In genomic region chrX:6660567-6661252, GRCh38 we compare ENCODE assay signal across 25 cellular contexts.
"Had no signal": no experiment of that assay in that cellular context is flagged by ENCODE, and none has a peak within 500 bp of the region (broad histone marks: within the 10 kb centered on the region; RNA-seq: fewer than 3 reads in every experiment).

No MANE protein-coding gene starts in this region.

- H3K27me3 ChIP-seq: body of pancreas, esophagus muscularis mucosa, heart left ventricle, neural progenitor cell, sigmoid colon, upper lobe of left lung had no signal

- ATAC-seq: activated CD8-positive, alpha-beta memory T cell treated with anti-CD3 and anti-CD28 coated beads, Interleukin-2, amount 10 ng/mL, durations not matched to agents 7 days and 5 days; activated CD8-positive, alpha-beta T cell treated with anti-CD3 and anti-CD28 coated beads for 36 hours; body of pancreas; heart left ventricle; lower lobe of right lung; naive thymus-derived CD8-positive, alpha-beta T cell; stimulated activated naive B cell treated with anti-CD40 and anti-IgM and Interleukin-4, amounts not matched to agents 10 μg/mL and 1 μg/mL and 100 μg/mL, for 72 hours had no signal

- H3K4me3 ChIP-seq: body of pancreas, esophagus muscularis mucosa, heart left ventricle, lower lobe of right lung, neural progenitor cell, sigmoid colon, smooth muscle cell, upper lobe of left lung had no signal

- H3K36me3 ChIP-seq: esophagus muscularis mucosa, heart left ventricle, lower lobe of right lung, neural progenitor cell, sigmoid colon, upper lobe of left lung, WERI-Rb-1 had no signal

- DNase-seq: activated CD4-positive, alpha-beta T cell treated with anti-CD3 and anti-CD28 coated beads, Interleukin-2, amount 10 ng/mL, durations not matched to agents 7 days and 5 days; activated CD4-positive, CD25-positive, alpha-beta regulatory T cell treated with anti-CD3 and anti-CD28 coated beads, Interleukin-2, amount 50 U/mL, for 72 hours; activated CD8-positive, alpha-beta memory T cell treated with anti-CD3 and anti-CD28 coated beads, Interleukin-2, amount 10 ng/mL, durations not matched to agents 7 days and 5 days; activated CD8-positive, alpha-beta T cell treated with anti-CD3 and anti-CD28 coated beads for 36 hours; activated gamma-delta T cell treated with Interleukin-2 at 50 U/mL for 16 hours; activated T-cell treated with anti-CD3 and anti-CD28 coated beads, Interleukin-2, amount 50 U/mL, for 1 hour; anterior cingulate cortex; body of pancreas; caudate nucleus; effector CD4-positive, alpha-beta T cell; heart left ventricle; islet precursor cell; lower lobe of right lung; naive thymus-derived CD8-positive, alpha-beta T cell; retina; sigmoid colon; stimulated activated CD4-positive, alpha-beta T cell treated with anti-CD3 and anti-CD28 coated beads, Interleukin-2, amount 100 ng/mL, for 48 hours; stimulated activated CD8-positive, alpha-beta memory T cell treated with anti-CD3 and anti-CD28 coated beads, Interleukin-4, amount 100 ng/mL, for 48 hours; stimulated activated naive B cell treated with anti-CD40 and anti-IgM and Interleukin-4, amounts not matched to agents 10 μg/mL and 1 μg/mL and 100 μg/mL, for 72 hours; T-helper 1 cell; upper lobe of left lung; WERI-Rb-1 had no signal

- H3K4me1 ChIP-seq: body of pancreas, esophagus muscularis mucosa, heart left ventricle, lower lobe of right lung, neural progenitor cell, sigmoid colon, upper lobe of left lung had no signal

- H3K27ac ChIP-seq: body of pancreas, esophagus muscularis mucosa, heart left ventricle, lower lobe of right lung, neural progenitor cell, sigmoid colon, upper lobe of left lung, WERI-Rb-1 had no signal

- H3K9me3 ChIP-seq: body of pancreas, esophagus muscularis mucosa, lower lobe of right lung, sigmoid colon, upper lobe of left lung had no signal
